In the genomic region with DNA sequence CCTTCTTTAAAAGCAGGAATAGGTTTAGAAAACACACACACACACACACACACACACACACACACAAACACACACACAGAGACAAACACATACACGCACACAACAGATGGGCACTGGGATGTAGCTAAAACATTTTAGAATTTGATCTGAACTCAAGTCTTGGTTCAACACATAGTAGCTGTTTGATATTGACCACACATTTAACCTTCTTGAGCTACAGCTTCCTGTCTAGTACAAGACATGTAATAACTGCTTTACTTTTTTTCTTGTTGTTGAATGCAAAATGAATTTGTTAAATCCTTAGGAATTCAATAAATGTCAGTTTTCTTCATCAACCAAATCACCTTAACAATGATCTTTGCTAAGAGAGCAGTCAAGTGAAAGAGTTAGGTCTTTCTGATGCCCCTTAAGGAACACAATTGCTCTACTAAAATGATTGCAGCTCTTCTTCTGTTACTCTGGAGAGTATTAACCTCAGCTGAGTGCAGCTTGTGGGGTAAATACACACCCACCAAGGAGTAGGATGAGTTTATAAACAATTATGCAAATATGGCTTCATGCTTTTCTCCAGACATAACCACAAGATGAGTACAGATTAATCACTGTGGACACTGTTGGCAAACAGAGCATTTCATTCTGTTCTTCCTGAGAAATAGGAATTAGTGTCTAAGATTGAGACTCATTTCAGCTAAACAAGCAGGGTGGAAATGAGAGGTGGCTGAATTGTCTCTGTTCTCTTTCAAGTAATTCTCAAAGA, we compare ENCODE assay signal across 18 cellular contexts.
DNase-seq lines count a peak whose midpoint lies in the region; ATAC-seq, FAIRE-seq and TF ChIP-seq lines count a peak whose summit lies in the region.
"Had no signal": no experiment of that assay in that cellular context is flagged by ENCODE, and none has a peak within 500 bp of the region (broad histone marks: within the 10 kb centered on the region; RNA-seq: fewer than 3 reads in every experiment).

No MANE protein-coding gene starts in this region.

- TF ChIP-seq CTCF in A673 (conservative IDR thresholded peaks at IDR 0.05; ENCODE audit: low read depth, low read length) (no peak), astrocyte (IDR thresholded peaks at IDR 0.05; ENCODE audit: insufficient read depth, low read depth, low read length) (no peak), foreskin keratinocyte (conservative IDR thresholded peaks at IDR 0.05) (no peak), adrenal gland (IDR thresholded peaks at IDR 0.05) (no peak)

- H3K4me2 ChIP-seq in astrocyte (ENCODE audit: low read length) = no peak overlapping the region

- BruUV-seq in A673 (replicated peaks; lab: Mats Ljungman, UMichigan) = no TSS peak

- intact Hi-C loops in A673 (cut with micrococcal nuclease; ENCODE audit: unreplicated experiment) (no loop called here), adrenal gland (cut with DNase I) (no loop called here)

- no peaks in the 10 kb centered on the region for H3K36me3 ChIP-seq in A673 (ENCODE audit: insufficient read depth, low read length, poor library complexity, severe bottlenecking)
- no peaks in the 10 kb centered on the region for H3K36me3 ChIP-seq in astrocyte (ENCODE audit: insufficient read depth, low read length)
- H3K36me3 ChIP-seq in adrenal gland (replicated peaks in 1 of 2) = no peaks in the 10 kb centered on the region
- H3K36me3 ChIP-seq: esophagus squamous epithelium, suprapubic skin had no signal

- H4K20me1 ChIP-seq in astrocyte (ENCODE audit: insufficient read depth, low read length) = no peaks in the 10 kb centered on the region

- peak overlapping the region; percentile 55 for H3K27ac Mint-ChIP-seq in astrocyte (ENCODE audit: unreplicated experiment)
- H3K27ac Mint-ChIP-seq: activated B cell treated with CpG ODN at 0.5 μM for 24 hours; activated naive CD4-positive, alpha-beta T cell treated with anti-CD3 and anti-CD28 coated beads for 36 hours had no signal

- no peak for TF ChIP-seq POLR2A in H54 (IDR thresholded peaks at IDR 0.05; ENCODE audit: low read depth, low read length)
- no peak for TF ChIP-seq POLR2A in adrenal gland (IDR thresholded peaks at IDR 0.05)

- no peak overlapping the region for H3K4me3 Mint-ChIP-seq in astrocyte (ENCODE audit: unreplicated experiment)
- H3K4me3 Mint-ChIP-seq: activated B cell treated with CpG ODN at 0.5 μM for 24 hours; activated naive CD4-positive, alpha-beta T cell treated with anti-CD3 and anti-CD28 coated beads for 36 hours had no signal

- no peaks in the 10 kb centered on the region for H3K27me3 Mint-ChIP-seq in astrocyte (ENCODE audit: low read depth, unreplicated experiment)
- H3K27me3 Mint-ChIP-seq: activated B cell treated with CpG ODN at 0.5 μM for 24 hours had no signal

- H3K9me3 ChIP-seq in A673 (ENCODE audit: low read depth, low read length, poor library complexity, severe bottlenecking) (no peaks in the 10 kb centered on the region), astrocyte (ENCODE audit: insufficient read depth, low read depth, low read length) (no peaks in the 10 kb centered on the region), adrenal gland (replicated peaks in 1 of 3) (no peaks in the 10 kb centered on the region)
- H3K9me3 ChIP-seq: esophagus squamous epithelium, suprapubic skin had no signal

- CTCF ChIA-PET in A673 (lab: Charles Lee) = interaction anchor here (0.6 kb wide), 1 partner anchor 612 kb away, joined by 5 read pairs; no protein-coding TSS in a partner anchor

- POLR2A ChIA-PET in A673 (lab: Charles Lee; ENCODE audit: low non-redundant PET) = no interaction called here

- 27 to 83% (median 50%) methylated on average over 1 of the region's 1 CpG for WGBS in adrenal gland, 4 donors

- no peak overlapping the region for H2AFZ ChIP-seq in astrocyte (ENCODE audit: low read depth, low read length)

- H3K9ac ChIP-seq in astrocyte (ENCODE audit: low read length) = no peak overlapping the region

- H3K36me3 Mint-ChIP-seq in astrocyte (ENCODE audit: low read depth, unreplicated experiment) = no peaks in the 10 kb centered on the region

- peak; percentile 64 for DNase-seq in A673 (ENCODE audit: low spot score)
- no peak for DNase-seq in H54 (ENCODE audit: insufficient read length, low spot score)
- peak; percentile 80 for DNase-seq in astrocyte (ENCODE audit: low read depth)
- peak; percentile 57 to 60 for DNase-seq in foreskin keratinocyte
- DNase-seq in iPS-NIHi7 (ENCODE audit: extremely low spot score) = no peak
- no peak for DNase-seq in adrenal gland
- no peak for DNase-seq in activated naive CD4-positive, alpha-beta T cell treated with Interleukin-2 at 50 U/mL for 16 hours
- no peak for DNase-seq in caudate nucleus (lab: John Stamatoyannopoulos, UW)
- DNase-seq: 8988T; activated B cell treated with CpG ODN at 0.5 μM for 24 hours; activated CD8-positive, alpha-beta memory T cell treated with anti-CD3 and anti-CD28 coated beads, Interleukin-2, amount 50 U/mL, for 4 hours; activated naive CD4-positive, alpha-beta T cell treated with anti-CD3 and anti-CD28 coated beads for 36 hours; Calu3; esophagus squamous epithelium; midbrain had no signal

- H3K27me3 ChIP-seq in A673 (replicated peaks; ENCODE audit: insufficient read depth, low read depth, low read length, poor library complexity) (no peaks in the 10 kb centered on the region), astrocyte (ENCODE audit: insufficient read depth, low read length) (no peaks in the 10 kb centered on the region), foreskin keratinocyte (no peaks in the 10 kb centered on the region), adrenal gland (no peaks in the 10 kb centered on the region)
- H3K27me3 ChIP-seq: esophagus squamous epithelium, suprapubic skin had no signal

- peak; percentile 82 for ATAC-seq in foreskin keratinocyte

- H3K4me1 ChIP-seq in A673 (ENCODE audit: insufficient read depth, low read length, poor library complexity, severe bottlenecking) (peaks cover 44% of the 10 kb centered on the region), astrocyte (ENCODE audit: insufficient read depth, low read length) (peaks cover 3% of the 10 kb centered on the region), foreskin keratinocyte (peaks cover 5% of the 10 kb centered on the region), adrenal gland (replicated peaks in 1 of 2) (no peaks in the 10 kb centered on the region)
- H3K4me1 ChIP-seq: esophagus squamous epithelium, suprapubic skin had no signal

- H3K4me1 Mint-ChIP-seq in astrocyte (ENCODE audit: low read depth, unreplicated experiment) = peaks cover 39% of the 10 kb centered on the region
- H3K4me1 Mint-ChIP-seq: activated B cell treated with CpG ODN at 0.5 μM for 24 hours had no signal

- H3K4me3 ChIP-seq in A673 (ENCODE audit: low read depth, low read length, poor library complexity, severe bottlenecking) (no peak overlapping the region), astrocyte (ENCODE audit: insufficient read depth, low read depth, low read length) (no peak overlapping the region), adrenal gland (no peak overlapping the region)
- H3K4me3 ChIP-seq: esophagus squamous epithelium, suprapubic skin had no signal

- H3K27ac ChIP-seq in A673 (ENCODE audit: low read depth, low read length, poor library complexity, severe bottlenecking) (peak overlapping the region; percentile 60), astrocyte (ENCODE audit: low read depth, low read length) (no peak overlapping the region), foreskin keratinocyte (no peak overlapping the region), adrenal gland (no peak overlapping the region), caudate nucleus (ENCODE audit: low read depth, low read length) (no peak overlapping the region)

- H3K79me2 ChIP-seq in astrocyte (ENCODE audit: insufficient read depth, low read length) = no peaks in the 10 kb centered on the region

- FAIRE-seq in H54 (lab: Jason Lieb, UNC) (peak; percentile 96), astrocyte (lab: Jason Lieb, UNC) (peak; percentile 54)
- FAIRE-seq: colon, HTR-8/SVneo had no signal

- no peaks in the 10 kb centered on the region for H3K9me3 Mint-ChIP-seq in astrocyte (ENCODE audit: unreplicated experiment)
- H3K9me3 Mint-ChIP-seq: activated naive CD4-positive, alpha-beta T cell treated with anti-CD3 and anti-CD28 coated beads for 36 hours had no signal

Comparison
In these comparisons a context has a peak if more than half of its experiments do, and no peak if none do; other contexts are left out.
1. DNase-seq: peak in A673 (single experiment), astrocyte (single experiment) and foreskin keratinocyte (2 of 2); none in H54 (single experiment), iPS-NIHi7 (single experiment), adrenal gland (0 of 7), activated naive CD4-positive, alpha-beta T cell treated with Interleukin-2 at 50 U/mL for 16 hours (single experiment) and caudate nucleus (0 of 61).